In genomic region chr11:46309669-46310288, GRCh38 we compare ENCODE assay signal across 11 cellular contexts. TPM values are rescaled to one million over a fixed set of nuclear protein-coding genes. Genes with fewer than 3 reads are reported as not detected.
DNase-seq lines count a peak whose midpoint lies in the region; ATAC-seq, FAIRE-seq and TF ChIP-seq lines count a peak whose summit lies in the region.
"Had no signal": no experiment of that assay in that cellular context is flagged by ENCODE, and none has a peak within 500 bp of the region (broad histone marks: within the 10 kb centered on the region; RNA-seq: fewer than 3 reads in every experiment).

No MANE protein-coding gene starts in this region.

- no peak overlapping the region for H3K4me3 Mint-ChIP-seq in immature natural killer cell

- no peak overlapping the region for H4K12ac ChIP-seq in trophoblast cell (ENCODE audit: low read depth, low read length)

- H2BK5ac ChIP-seq in trophoblast cell (ENCODE audit: low read depth, low read length, poor library complexity), result peak overlapping the region; percentile 5

- no peak overlapping the region for H3K27ac Mint-ChIP-seq in immature natural killer cell

- H3K4me3 ChIP-seq in trophoblast cell (ENCODE audit: low read depth, low read length), result no peak overlapping the region
- H3K4me3 ChIP-seq: lung, skin epidermis had no signal

- H3K36me3 ChIP-seq in trophoblast cell (ENCODE audit: control insufficient read depth in 1 of 2, insufficient read depth in 2 of 2, low read length in 2 of 2), result peaks cover 32 to 33% of the 10 kb centered on the region in 2 experiments

- peaks cover 3% of the 10 kb centered on the region for H3K79me1 ChIP-seq in trophoblast cell (ENCODE audit: low read length)

- H2BK120ac ChIP-seq in trophoblast cell (ENCODE audit: insufficient read depth, low read length, poor library complexity), result no peak overlapping the region

- H4K91ac ChIP-seq in trophoblast cell (ENCODE audit: low read depth, low read length), result peak overlapping the region; percentile 41

- peaks cover 5 to 11% of the 10 kb centered on the region in 2 donors for H3K4me1 Mint-ChIP-seq in immature natural killer cell

- ATAC-seq in activated CD4-positive, CD25-positive, alpha-beta regulatory T cell treated with anti-CD3 and anti-CD28 coated beads, Interleukin-2, amount 50 U/mL, for 24 hours, result peak; percentile 25 to 50
- peak; percentile 60 for ATAC-seq in HG03103 (IDR thresholded peaks at IDR 0.05; ENCODE audit: low read depth, unreplicated experiment)

- no peak overlapping the region for H3K14ac ChIP-seq in trophoblast cell (ENCODE audit: low read length)

- H3K9ac ChIP-seq in trophoblast cell (ENCODE audit: low read length), result no peak overlapping the region

- no peak for FAIRE-seq in D721Med (lab: Jason Lieb, UNC)

- TF ChIP-seq CTCF in D721Med (IDR thresholded peaks at IDR 0.05; ENCODE audit: insufficient read depth, missing control alignments), result no peak

- peaks cover 10 to 14% of the 10 kb centered on the region in 2 experiments for H3K4me1 ChIP-seq in trophoblast cell (ENCODE audit: control insufficient read depth in 1 of 2, insufficient read depth in 2 of 2, low read length in 2 of 2)

- H2AFZ ChIP-seq in trophoblast cell (ENCODE audit: insufficient read depth, low read length, poor library complexity), result no peak overlapping the region

- H3K4me2 ChIP-seq in trophoblast cell (ENCODE audit: low read length), result no peak overlapping the region

- no CpG with 5 or more reads among the region's 4 CpGs for WGBS in trophoblast cell (ENCODE audit: extremely low coverage, insufficient coverage, insufficient read length)

- no peak for DNase-seq in activated CD4-positive, CD25-positive, alpha-beta regulatory T cell (lab: John Stamatoyannopoulos, UW)
- peak; percentile 53 for DNase-seq in SKM-1 (lab: John Stamatoyannopoulos, UW; ENCODE audit: unreplicated experiment)
- DNase-seq in trophoblast cell, result peak; percentile 34 to 38
- no peak for DNase-seq in immature natural killer cell
- DNase-seq in NCI-H446 (lab: John Stamatoyannopoulos, UW), result no peak
- DNase-seq in D721Med (ENCODE audit: insufficient read length, low spot score), result no peak
- DNase-seq: NCI-H187 treated with DMSO at 0.1 percent for 48 hours had no signal

- H2AK5ac ChIP-seq in trophoblast cell (ENCODE audit: low read length), result no peak overlapping the region

- H3K4ac ChIP-seq in trophoblast cell (ENCODE audit: low read depth, low read length), result no peak overlapping the region

- peak overlapping the region; percentile 21 for H2BK12ac ChIP-seq in trophoblast cell (ENCODE audit: low read length)

- no peaks in the 10 kb centered on the region for H3K36me3 Mint-ChIP-seq in immature natural killer cell

- no peaks in the 10 kb centered on the region for H3K27me3 ChIP-seq in trophoblast cell (ENCODE audit: insufficient read depth, low read length)

- no peaks in the 10 kb centered on the region for H3K9me3 Mint-ChIP-seq in immature natural killer cell

- no peak overlapping the region for H3K23ac ChIP-seq in trophoblast cell (ENCODE audit: low read length)

- no peak overlapping the region for H3K18ac ChIP-seq in trophoblast cell (ENCODE audit: low read length)

- H3K27ac ChIP-seq in trophoblast cell (ENCODE audit: low read depth, low read length), result no peak overlapping the region
- H3K27ac ChIP-seq: skin epidermis had no signal

- H3K27me3 Mint-ChIP-seq in immature natural killer cell (ENCODE audit: low read depth in 3 of 3), result peaks cover 1 to 7% (median 3%) of the 10 kb centered on the region in 3 donors

- H3K79me2 ChIP-seq in trophoblast cell (ENCODE audit: control insufficient read depth, insufficient read depth, low read length, poor library complexity), result peaks cover 3% of the 10 kb centered on the region

- no peak overlapping the region for H4K8ac ChIP-seq in trophoblast cell (ENCODE audit: low read depth, low read length)

- H3K9me3 ChIP-seq in trophoblast cell (ENCODE audit: insufficient read depth, low read depth, low read length), result no peaks in the 10 kb centered on the region

RNA-seq across cellular contexts. Expression of gene CREB3L1, which starts 32.3 kb away (rescaled TPM):
- polyA plus RNA-seq in trophoblast cell (2013), result 53.7 and 54.2 TPM in 2 replicates
- polyA plus RNA-seq in immature natural killer cell, result not detected

RNA-seq across cellular contexts. Expression of gene DGKZ, which starts 37.5 kb away (rescaled TPM):
- 79.6 and 80.8 TPM in 2 replicates for polyA plus RNA-seq in trophoblast cell (2013)
- polyA plus RNA-seq in immature natural killer cell, result 100 to 1,000 TPM in 1 of 3 donors, 10 to 100 TPM in 2; 40.7 to 120 (median 63.6) TPM

Comparison
In these comparisons a context has a peak if more than half of its experiments do, and no peak if none do; other contexts are left out.
1. DNase-seq: peak in SKM-1 (single experiment) and trophoblast cell (2 of 2); none in activated CD4-positive, CD25-positive, alpha-beta regulatory T cell (0 of 4), immature natural killer cell (0 of 3), NCI-H446 (0 of 2) and D721Med (single experiment).